In the genomic region with DNA sequence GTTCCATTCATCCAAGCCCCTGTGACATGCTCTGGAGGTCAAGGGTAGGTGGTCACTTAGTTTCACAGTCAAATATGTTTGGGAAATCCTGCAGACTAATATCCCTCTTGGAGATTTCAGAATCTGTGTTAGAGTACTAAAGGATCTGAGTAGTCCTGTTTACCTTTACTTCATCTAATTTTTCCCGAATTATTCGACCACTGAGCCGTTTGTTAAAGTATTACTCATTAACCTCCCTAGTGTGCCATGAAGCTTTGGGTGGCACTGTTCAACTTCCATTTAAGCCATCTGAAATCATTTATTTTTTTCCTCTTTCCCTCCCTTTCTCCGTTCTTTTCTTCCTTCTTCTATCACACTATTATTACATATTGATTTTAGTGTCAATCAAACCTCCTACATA, we compare ENCODE assay signal across 23 cellular contexts.
"Had no signal": no experiment of that assay in that cellular context is flagged by ENCODE, and none has a peak within 500 bp of the region (broad histone marks: within the 10 kb centered on the region; RNA-seq: fewer than 3 reads in every experiment).

No MANE protein-coding gene starts in this region.

- H3K9me3 Mint-ChIP-seq: central memory CD8-positive, alpha-beta T cell; naive thymus-derived CD8-positive, alpha-beta T cell; neural crest cell; stimulated activated memory B cell treated with anti-CD40 and anti-IgM and Interleukin-4, amounts not matched to agents 10 μg/mL and 1 μg/mL and 100 μg/mL, for 72 hours had no signal

- H3K9me3 ChIP-seq: esophagus squamous epithelium, mucosa of descending colon, pancreas, right lobe of liver, spleen, stomach, thoracic aorta, transverse colon had no signal

- H3K27me3 ChIP-seq: esophagus squamous epithelium, hepatocyte, pancreas, right lobe of liver, spleen, stomach, transverse colon had no signal

- H2AFZ ChIP-seq: hepatocyte had no signal

- DNase-seq: effector memory CD4-positive, alpha-beta T cell; esophagus squamous epithelium; head of caudate nucleus; mucosa of descending colon; naive thymus-derived CD8-positive, alpha-beta T cell; pancreas; retina; right lobe of liver; spleen; stimulated activated CD4-positive, alpha-beta T cell treated with anti-CD3 and anti-CD28 coated beads, Interleukin-15, amount 100 ng/mL, for 24 hours; stimulated activated CD4-positive, alpha-beta T cell treated with anti-CD3 and anti-CD28 coated beads, Interleukin-1b, Interleukin-23, amount 100 ng/mL, for 48 hours; stimulated activated CD4-positive, alpha-beta T cell treated with anti-CD3 and anti-CD28 coated beads, Interleukin-4, amount 100 ng/mL, for 24 hours; stomach; substantia nigra; transverse colon had no signal

- FAIRE-seq: pancreas had no signal

- H3K4me1 Mint-ChIP-seq: central memory CD8-positive, alpha-beta T cell; naive thymus-derived CD8-positive, alpha-beta T cell; stimulated activated memory B cell treated with anti-CD40 and anti-IgM and Interleukin-4, amounts not matched to agents 10 μg/mL and 1 μg/mL and 100 μg/mL, for 72 hours had no signal

- H3K27ac Mint-ChIP-seq: naive thymus-derived CD8-positive, alpha-beta T cell; progenitor cell of endocrine pancreas; stimulated activated memory B cell treated with anti-CD40 and anti-IgM and Interleukin-4, amounts not matched to agents 10 μg/mL and 1 μg/mL and 100 μg/mL, for 72 hours had no signal

- H3K27me3 Mint-ChIP-seq: stimulated activated memory B cell treated with anti-CD40 and anti-IgM and Interleukin-4, amounts not matched to agents 10 μg/mL and 1 μg/mL and 100 μg/mL, for 72 hours had no signal

- H3K27ac ChIP-seq: epithelial cell of prostate, esophagus squamous epithelium, hepatocyte, pancreas, right lobe of liver, stomach, thoracic aorta, transverse colon had no signal

- H3K4me3 ChIP-seq: esophagus squamous epithelium, hepatocyte, mucosa of descending colon, pancreas, right lobe of liver, spleen, stomach, thoracic aorta, transverse colon had no signal

- H3K4me1 ChIP-seq: right lobe of liver, spleen had no signal

- ATAC-seq: left lobe of liver; naive thymus-derived CD8-positive, alpha-beta T cell; right lobe of liver; stimulated activated memory B cell treated with anti-CD40 and anti-IgM and Interleukin-4, amounts not matched to agents 10 μg/mL and 1 μg/mL and 100 μg/mL, for 72 hours had no signal

- H3K4me3 Mint-ChIP-seq: central memory CD8-positive, alpha-beta T cell; naive thymus-derived CD8-positive, alpha-beta T cell; neural crest cell; stimulated activated memory B cell treated with anti-CD40 and anti-IgM and Interleukin-4, amounts not matched to agents 10 μg/mL and 1 μg/mL and 100 μg/mL, for 72 hours had no signal

- H3K36me3 ChIP-seq: esophagus squamous epithelium, pancreas, right lobe of liver, spleen, stomach, thoracic aorta, transverse colon had no signal

- H3K36me3 Mint-ChIP-seq: naive thymus-derived CD8-positive, alpha-beta T cell; stimulated activated memory B cell treated with anti-CD40 and anti-IgM and Interleukin-4, amounts not matched to agents 10 μg/mL and 1 μg/mL and 100 μg/mL, for 72 hours had no signal

- H3K79me2 ChIP-seq: hepatocyte had no signal
